21 cellular contexts compared by ENCODE assay signal in genomic region chr9:2248768-2249167, GRCh38.
"Had no signal": no experiment of that assay in that cellular context is flagged by ENCODE, and none has a peak within 500 bp of the region (broad histone marks: within the 10 kb centered on the region; RNA-seq: fewer than 3 reads in every experiment).

No MANE protein-coding gene starts in this region.

- H3K4me1 ChIP-seq: heart right ventricle, parathyroid adenoma, prostate gland, right lobe of liver, testis, transverse colon had no signal

- H3K9me3 ChIP-seq: prostate gland, right lobe of liver, testis, transverse colon had no signal

- H3K27ac Mint-ChIP-seq: natural killer cell; neural progenitor cell; stimulated activated memory B cell treated with anti-CD40 and anti-IgM and Interleukin-4, amounts not matched to agents 10 μg/mL and 1 μg/mL and 100 μg/mL, for 72 hours; stimulated activated naive CD8-positive, alpha-beta T cell treated with anti-CD3 and anti-CD28 coated beads, Interleukin-15, amount 100 ng/mL, for 72 hours had no signal

- H3K4me3 Mint-ChIP-seq: central memory CD8-positive, alpha-beta T cell; natural killer cell; neural progenitor cell; stimulated activated memory B cell treated with anti-CD40 and anti-IgM and Interleukin-4, amounts not matched to agents 10 μg/mL and 1 μg/mL and 100 μg/mL, for 72 hours; stimulated activated naive CD8-positive, alpha-beta T cell treated with anti-CD3 and anti-CD28 coated beads, Interleukin-15, amount 100 ng/mL, for 72 hours had no signal

- H3K36me3 ChIP-seq: heart right ventricle, neural progenitor cell, prostate gland, right lobe of liver, transverse colon had no signal

- ATAC-seq: esophagus mucosa; heart right ventricle; natural killer cell; stimulated activated memory B cell treated with anti-CD40 and anti-IgM and Interleukin-4, amounts not matched to agents 10 μg/mL and 1 μg/mL and 100 μg/mL, for 72 hours; stimulated activated naive CD8-positive, alpha-beta T cell treated with anti-CD3 and anti-CD28 coated beads, Interleukin-15, amount 100 ng/mL, for 72 hours had no signal

- H3K4me3 ChIP-seq: dorsolateral prefrontal cortex, heart right ventricle, neural progenitor cell, prostate gland, right lobe of liver, testis, transverse colon had no signal

- H3K27me3 ChIP-seq: dorsolateral prefrontal cortex, heart right ventricle, neural progenitor cell, right lobe of liver, testis, transverse colon had no signal

- H3K36me3 Mint-ChIP-seq: natural killer cell; stimulated activated memory B cell treated with anti-CD40 and anti-IgM and Interleukin-4, amounts not matched to agents 10 μg/mL and 1 μg/mL and 100 μg/mL, for 72 hours had no signal

- H3K4me1 Mint-ChIP-seq: central memory CD8-positive, alpha-beta T cell; natural killer cell; stimulated activated memory B cell treated with anti-CD40 and anti-IgM and Interleukin-4, amounts not matched to agents 10 μg/mL and 1 μg/mL and 100 μg/mL, for 72 hours; stimulated activated naive CD8-positive, alpha-beta T cell treated with anti-CD3 and anti-CD28 coated beads, Interleukin-15, amount 100 ng/mL, for 72 hours had no signal

- DNase-seq: cortex of kidney; dorsolateral prefrontal cortex; effector CD8-positive, alpha-beta T cell; heart right ventricle; hypothalamus; islet precursor cell; mammary epithelial cell; natural killer cell; nucleus accumbens; retina; right lobe of liver; stimulated activated CD4-positive, alpha-beta T cell treated with anti-CD3 and anti-CD28 coated beads, Interleukin-4, amount 100 ng/mL, for 1 hour; stimulated activated naive CD8-positive, alpha-beta T cell treated with anti-CD3 and anti-CD28 coated beads, Interleukin-15, amount 100 ng/mL, for 72 hours; testis; transverse colon had no signal

- H3K9me3 Mint-ChIP-seq: natural killer cell had no signal

- H3K27ac ChIP-seq: dorsolateral prefrontal cortex, heart right ventricle, neural progenitor cell, parathyroid adenoma, prostate gland, right lobe of liver, testis, transverse colon had no signal
